In genomic region chr9:7354704-7355103, GRCh38 we compare ENCODE assay signal across 29 cellular contexts.
DNase-seq lines count a peak whose midpoint lies in the region; ATAC-seq lines count a peak whose summit lies in the region.
"Had no signal": no experiment of that assay in that cellular context is flagged by ENCODE, and none has a peak within 500 bp of the region (broad histone marks: within the 10 kb centered on the region; RNA-seq: fewer than 3 reads in every experiment).

No MANE protein-coding gene starts in this region.

- no peak overlapping the region for H3K4me3 Mint-ChIP-seq in activated naive CD8-positive, alpha-beta T cell treated with anti-CD3 and anti-CD28 coated beads, Interleukin-2, amount 50 U/mL, for 24 hours
- no peak overlapping the region for H3K4me3 Mint-ChIP-seq in activated naive CD8-positive, alpha-beta T cell treated with anti-CD3 and anti-CD28 coated beads for 36 hours
- H3K4me3 Mint-ChIP-seq in stimulated activated naive CD8-positive, alpha-beta T cell treated with anti-CD3 and anti-CD28 coated beads, Interleukin-15, amount 100 ng/mL, for 72 hours, result no peak overlapping the region
- H3K4me3 Mint-ChIP-seq: B cell; CD14-positive monocyte; CD4-positive, alpha-beta memory T cell; CD4-positive, alpha-beta T cell; CD4-positive, CD25-positive, alpha-beta regulatory T cell; CD8-positive, alpha-beta memory T cell; CD8-positive, alpha-beta T cell had no signal

- H3K27ac Mint-ChIP-seq in activated naive CD8-positive, alpha-beta T cell treated with anti-CD3 and anti-CD28 coated beads, Interleukin-2, amount 50 U/mL, for 24 hours, result peak overlapping the region; percentile 15
- H3K27ac Mint-ChIP-seq in activated naive CD8-positive, alpha-beta T cell treated with anti-CD3 and anti-CD28 coated beads for 36 hours, result no peak overlapping the region
- no peak overlapping the region for H3K27ac Mint-ChIP-seq in stimulated activated naive CD8-positive, alpha-beta T cell treated with anti-CD3 and anti-CD28 coated beads, Interleukin-15, amount 100 ng/mL, for 72 hours
- H3K27ac Mint-ChIP-seq: B cell; CD14-positive monocyte; CD4-positive, alpha-beta memory T cell; CD4-positive, alpha-beta T cell; CD4-positive, CD25-positive, alpha-beta regulatory T cell; CD8-positive, alpha-beta memory T cell; CD8-positive, alpha-beta T cell had no signal

- no peaks in the 10 kb centered on the region for H3K36me3 Mint-ChIP-seq in activated naive CD8-positive, alpha-beta T cell treated with anti-CD3 and anti-CD28 coated beads, Interleukin-2, amount 50 U/mL, for 24 hours (ENCODE audit: low read depth)
- H3K36me3 Mint-ChIP-seq in activated naive CD8-positive, alpha-beta T cell treated with anti-CD3 and anti-CD28 coated beads for 36 hours, result peaks cover 2% of the 10 kb centered on the region
- H3K36me3 Mint-ChIP-seq: CD14-positive monocyte; CD4-positive, alpha-beta memory T cell; CD4-positive, CD25-positive, alpha-beta regulatory T cell; CD8-positive, alpha-beta memory T cell; CD8-positive, alpha-beta T cell had no signal

- ATAC-seq in activated naive CD8-positive, alpha-beta T cell treated with anti-CD3 and anti-CD28 coated beads, Interleukin-2, amount 50 U/mL, for 24 hours, result peak; percentile 63
- ATAC-seq in stimulated activated naive CD8-positive, alpha-beta T cell treated with anti-CD3 and anti-CD28 coated beads, Interleukin-15, Interleukin-2, amounts not matched to agents 100 U/mL and 50 U/mL, for 24 hours, result peak; percentile 40
- peak; percentile 60 for ATAC-seq in stimulated activated naive CD8-positive, alpha-beta T cell treated with anti-CD3 and anti-CD28 coated beads, Interleukin-15, amount 100 ng/mL, for 72 hours
- ATAC-seq: A549; CD8-positive, alpha-beta T cell had no signal

- DNase-seq in activated naive CD8-positive, alpha-beta T cell treated with anti-CD3 and anti-CD28 coated beads, Interleukin-2, amount 50 U/mL, for 24 hours, result no peak
- DNase-seq in activated naive CD8-positive, alpha-beta T cell treated with anti-CD3 and anti-CD28 coated beads for 36 hours, result no peak
- DNase-seq in stimulated activated naive CD8-positive, alpha-beta T cell treated with anti-CD3 and anti-CD28 coated beads, Interleukin-15, Interleukin-2, amounts not matched to agents 100 U/mL and 50 U/mL, for 24 hours, result no peak
- DNase-seq in stimulated activated naive CD8-positive, alpha-beta T cell treated with anti-CD3 and anti-CD28 coated beads, Interleukin-15, amount 100 ng/mL, for 72 hours, result no peak
- DNase-seq in NCI-H2171 (lab: John Stamatoyannopoulos, UW) (no peak), NCI-H2227 (lab: John Stamatoyannopoulos, UW; ENCODE audit: unreplicated experiment) (no peak)
- DNase-seq: 8988T; ACHN; AML-193; BE2C; C1 segment of cervical spinal cord; Caco-2; Calu3; CD4-positive, alpha-beta memory T cell; CD4-positive, alpha-beta T cell; CD4-positive, CD25-positive, alpha-beta regulatory T cell; CD8-positive, alpha-beta memory T cell; CD8-positive, alpha-beta T cell; COR-L47; DMS 273 treated with DMSO at 0.1 percent for 48 hours; DMS153; DMS53; DMS79; DMS79 treated with DMSO at 0.1 percent for 48 hours; DND-41; EL had no signal

- H3K9me3 Mint-ChIP-seq in activated naive CD8-positive, alpha-beta T cell treated with anti-CD3 and anti-CD28 coated beads, Interleukin-2, amount 50 U/mL, for 24 hours, result no peaks in the 10 kb centered on the region
- peaks cover 3% of the 10 kb centered on the region for H3K9me3 Mint-ChIP-seq in activated naive CD8-positive, alpha-beta T cell treated with anti-CD3 and anti-CD28 coated beads for 36 hours
- H3K9me3 Mint-ChIP-seq in stimulated activated naive CD8-positive, alpha-beta T cell treated with anti-CD3 and anti-CD28 coated beads, Interleukin-15, amount 100 ng/mL, for 72 hours, result peaks cover 6 to 7% of the 10 kb centered on the region in 2 donors
- H3K9me3 Mint-ChIP-seq: CD4-positive, alpha-beta T cell had no signal

- H3K4me1 Mint-ChIP-seq in activated naive CD8-positive, alpha-beta T cell treated with anti-CD3 and anti-CD28 coated beads, Interleukin-2, amount 50 U/mL, for 24 hours, result peaks cover 4% of the 10 kb centered on the region
- no peaks in the 10 kb centered on the region for H3K4me1 Mint-ChIP-seq in activated naive CD8-positive, alpha-beta T cell treated with anti-CD3 and anti-CD28 coated beads for 36 hours
- H3K4me1 Mint-ChIP-seq in stimulated activated naive CD8-positive, alpha-beta T cell treated with anti-CD3 and anti-CD28 coated beads, Interleukin-15, amount 100 ng/mL, for 72 hours, result no peaks in the 10 kb centered on the region
- H3K4me1 Mint-ChIP-seq: B cell; CD14-positive monocyte; CD4-positive, alpha-beta memory T cell; CD8-positive, alpha-beta memory T cell had no signal

- peaks cover 36% of the 10 kb centered on the region for H3K27me3 Mint-ChIP-seq in activated naive CD8-positive, alpha-beta T cell treated with anti-CD3 and anti-CD28 coated beads, Interleukin-2, amount 50 U/mL, for 24 hours
- H3K27me3 Mint-ChIP-seq in activated naive CD8-positive, alpha-beta T cell treated with anti-CD3 and anti-CD28 coated beads for 36 hours, result peaks cover 40% of the 10 kb centered on the region
- peaks cover 60% of the 10 kb centered on the region for H3K27me3 Mint-ChIP-seq in stimulated activated naive CD8-positive, alpha-beta T cell treated with anti-CD3 and anti-CD28 coated beads, Interleukin-15, amount 100 ng/mL, for 72 hours
